Comparison of ENCODE assay signal across 7 cellular contexts in the genomic region with DNA sequence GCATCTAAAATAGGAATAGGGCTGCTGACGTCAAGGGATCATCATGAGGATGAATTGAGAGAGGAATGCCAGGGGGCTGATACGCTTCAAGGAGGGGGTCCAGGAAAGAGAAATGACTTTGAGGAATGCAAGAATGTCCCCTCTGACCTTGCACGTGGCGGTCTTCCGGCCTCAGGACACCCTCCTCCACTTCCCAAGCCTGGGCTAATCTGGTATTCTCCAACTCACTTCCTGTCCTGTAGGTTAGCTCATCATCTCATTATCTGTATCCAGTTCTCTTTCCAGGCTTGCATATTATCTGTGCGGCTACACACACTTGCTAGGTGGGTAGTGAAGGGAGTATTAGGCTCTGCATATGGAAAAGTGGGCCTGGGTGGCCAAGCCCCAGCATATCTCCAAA. TPM values are rescaled to one million over a fixed set of nuclear protein-coding genes. Genes with fewer than 3 reads are reported as not detected.
DNase-seq lines count a peak whose midpoint lies in the region; ATAC-seq, FAIRE-seq and TF ChIP-seq lines count a peak whose summit lies in the region.
"Not testable (repeated sequence)": the region's sequence is repeated elsewhere in the genome, so short reads cannot be mapped to it uniquely, and the experiment has no call there.
"Had no signal": no experiment of that assay in that cellular context is flagged by ENCODE, and none has a peak within 500 bp of the region (broad histone marks: within the 10 kb centered on the region; RNA-seq: fewer than 3 reads in every experiment).

No MANE protein-coding gene starts in this region.

- FAIRE-seq in astrocyte (lab: Jason Lieb, UNC) (peak; percentile 20), urothelium cell line (lab: Jason Lieb, UNC) (peak; percentile 5)

- H4K20me1 ChIP-seq in astrocyte (ENCODE audit: insufficient read depth, low read length) = not testable (repeated sequence)

- not testable (repeated sequence) for H2AFZ ChIP-seq in astrocyte (ENCODE audit: low read depth, low read length)

- H3K9me3 ChIP-seq in astrocyte (ENCODE audit: insufficient read depth, low read depth, low read length) = not testable (repeated sequence)

- not testable (repeated sequence) for H3K9ac ChIP-seq in astrocyte (ENCODE audit: low read length)

- not testable (repeated sequence) for H3K4me3 Mint-ChIP-seq in WTC11; astrocyte (ENCODE audit: unreplicated experiment)

- not testable (repeated sequence) for H3K27me3 ChIP-seq in astrocyte (ENCODE audit: insufficient read depth, low read length)

- peak; percentile 20 for DNase-seq in HT1080 (ENCODE audit: low read depth)
- DNase-seq in WTC11 (ENCODE audit: low spot score); astrocyte (ENCODE audit: low read depth); urothelium cell line (ENCODE audit: low spot score): not testable (repeated sequence)
- peak; percentile 49 for DNase-seq in dermis blood vessel endothelial cell
- DNase-seq in left kidney (ENCODE audit: low read depth, low spot score) = peak; percentile 75

- POLR2A ChIA-PET in WTC11 (lab: Charles Lee) = not testable (repeated sequence)

- not testable (repeated sequence) for H3K27ac Mint-ChIP-seq in WTC11; astrocyte (ENCODE audit: unreplicated experiment)

- H3K27ac ChIP-seq in astrocyte (ENCODE audit: low read depth, low read length) = not testable (repeated sequence)

- CTCF ChIA-PET in WTC11 (lab: Charles Lee) = not testable (repeated sequence)

- H3K4me1 ChIP-seq in astrocyte (ENCODE audit: insufficient read depth, low read length) = not testable (repeated sequence)

- not testable (repeated sequence) for H3K4me3 ChIP-seq in astrocyte (ENCODE audit: insufficient read depth, low read depth, low read length)

- not testable (repeated sequence) for H3K36me3 Mint-ChIP-seq in WTC11; astrocyte (ENCODE audit: low read depth, unreplicated experiment)

- peaks cover 11% of the 10 kb centered on the region for H3K4me1 Mint-ChIP-seq in WTC11
- not testable (repeated sequence) for H3K4me1 Mint-ChIP-seq in astrocyte (ENCODE audit: low read depth, unreplicated experiment)

- peaks cover 21% of the 10 kb centered on the region for H3K79me2 ChIP-seq in astrocyte (ENCODE audit: insufficient read depth, low read length)

- not testable (repeated sequence) for H3K27me3 Mint-ChIP-seq in WTC11 (ENCODE audit: low read depth); astrocyte (ENCODE audit: low read depth, unreplicated experiment)

- 0 out of 2 replicates have a peak, but pooled peaks have one; percentile 6 for ATAC-seq in WTC11

- not testable (repeated sequence) for H3K4me2 ChIP-seq in astrocyte (ENCODE audit: low read length)

- not testable (repeated sequence) for H3K9me3 Mint-ChIP-seq in WTC11; astrocyte (ENCODE audit: unreplicated experiment)

- H3K36me3 ChIP-seq in astrocyte (ENCODE audit: insufficient read depth, low read length) = not testable (repeated sequence)

- TF ChIP-seq CTCF in WTC11 (IDR thresholded peaks at IDR 0.05); astrocyte (IDR thresholded peaks at IDR 0.05; ENCODE audit: insufficient read depth, low read depth, low read length): not testable (repeated sequence)

RNA-seq across cellular contexts. Expression of a gene that starts 2.5 kb away (rescaled TPM):
- total RNA-seq in HT1080 (2014; rRNA removed; shearing (Covaris generic)) = 13.5 and 15.8 TPM in 2 replicates
- polyA plus RNA-seq in HT1080 (2015; cell fraction: cytosol; rRNA removed) = 10.3 and 14.2 TPM in 2 replicates
- 21.0 and 21.9 TPM in 2 replicates for polyA plus RNA-seq in HT1080 (2015; cell fraction: nucleus; rRNA removed)
- total RNA-seq in WTC11 (2021) (48.8 to 62.7 TPM (median 62.3 TPM) in 3 replicates), astrocyte (40.5 and 48.7 TPM in 2 replicates), dermis blood vessel endothelial cell (31.1 and 34.2 TPM in 2 replicates)
- polyA plus RNA-seq: CD14-positive monocyte had no signal
